Comparison of ENCODE assay signal across 14 cellular contexts in genomic region chr5:120446068-120446492, GRCh38. TPM values are rescaled to one million over a fixed set of nuclear protein-coding genes. Genes with fewer than 3 reads are reported as not detected.
DNase-seq lines count a peak whose midpoint lies in the region; ATAC-seq and TF ChIP-seq lines count a peak whose summit lies in the region.
"Had no signal": no experiment of that assay in that cellular context is flagged by ENCODE, and none has a peak within 500 bp of the region (broad histone marks: within the 10 kb centered on the region; RNA-seq: fewer than 3 reads in every experiment).

No MANE protein-coding gene starts in this region.

- no peak overlapping the region for H2AK5ac ChIP-seq in trophoblast cell (ENCODE audit: low read length)

- H2BK5ac ChIP-seq in trophoblast cell (ENCODE audit: low read depth, low read length, poor library complexity): no peak overlapping the region

- H4K20me1 ChIP-seq in SK-N-SH (ENCODE audit: insufficient read depth): no peaks in the 10 kb centered on the region

- H3K27ac ChIP-seq in SK-N-SH (ENCODE audit: low read depth in 2 of 2, low read length in 1 of 2) (peak overlapping the region; percentile 71 to 77), trophoblast cell (ENCODE audit: low read depth, low read length) (no peak overlapping the region), spleen (no peak overlapping the region)
- H3K27ac ChIP-seq: upper lobe of left lung had no signal

- no peak overlapping the region for H3K23ac ChIP-seq in trophoblast cell (ENCODE audit: low read length)

- H4K12ac ChIP-seq in trophoblast cell (ENCODE audit: low read depth, low read length): no peak overlapping the region

- H3K9me2 ChIP-seq in SK-N-SH: no peaks in the 10 kb centered on the region

- H3K79me2 ChIP-seq in SK-N-SH (ENCODE audit: insufficient read depth): no peaks in the 10 kb centered on the region
- H3K79me2 ChIP-seq in trophoblast cell (ENCODE audit: control insufficient read depth, insufficient read depth, low read length, poor library complexity): no peaks in the 10 kb centered on the region

- WGBS in SK-N-SH (ENCODE audit: low lambda C conversion rate): 8% methylated on average over 2 of the region's 2 CpGs
- no CpG with 5 or more reads among the region's 2 CpGs for WGBS in trophoblast cell (ENCODE audit: extremely low coverage, insufficient coverage, insufficient read length)
- 49 to 71% (median 63%) methylated on average over 2 of the region's 2 CpGs for WGBS in spleen, 5 donors

- TF ChIP-seq CTCF in SK-N-SH (IDR thresholded peaks at IDR 0.05): no peak
- no peak for TF ChIP-seq CTCF in fibroblast of the aortic adventitia (IDR thresholded peaks at IDR 0.05; ENCODE audit: insufficient read depth, low read length)
- no peak for TF ChIP-seq CTCF in spleen (IDR thresholded peaks at IDR 0.05 in 8 of 11, conservative IDR thresholded peaks at IDR 0.05 in 3 of 11)

- H4K91ac ChIP-seq in trophoblast cell (ENCODE audit: low read depth, low read length): no peak overlapping the region

- no peak for ATAC-seq in stimulated activated naive CD8-positive, alpha-beta T cell treated with anti-CD3 and anti-CD28 coated beads, Interleukin-15, Interleukin-2, amounts not matched to agents 100 U/mL and 50 U/mL, for 24 hours

- no peak overlapping the region for H3K14ac ChIP-seq in trophoblast cell (ENCODE audit: low read length)

- H3K27me3 ChIP-seq in SK-N-SH (ENCODE audit: insufficient read depth): no peaks in the 10 kb centered on the region
- no peaks in the 10 kb centered on the region for H3K27me3 ChIP-seq in trophoblast cell (ENCODE audit: insufficient read depth, low read length)
- peaks cover 0 to 3% (median 0%) of the 10 kb centered on the region in 7 donors for H3K27me3 ChIP-seq in spleen (replicated peaks in 1 of 7)
- H3K27me3 ChIP-seq: upper lobe of left lung had no signal

- no peak for TF ChIP-seq POLR2A in spleen (IDR thresholded peaks at IDR 0.05)

- no peak overlapping the region for H2AFZ ChIP-seq in SK-N-SH (ENCODE audit: low read depth)
- H2AFZ ChIP-seq in trophoblast cell (ENCODE audit: insufficient read depth, low read length, poor library complexity): no peak overlapping the region

- H3K4ac ChIP-seq in trophoblast cell (ENCODE audit: low read depth, low read length): no peak overlapping the region

- H2BK120ac ChIP-seq in trophoblast cell (ENCODE audit: insufficient read depth, low read length, poor library complexity): no peak overlapping the region

- TF ChIP-seq RAD21 in SK-N-SH (IDR thresholded peaks at IDR 0.05; ENCODE audit: low read length): no peak

- POLR2A ChIA-PET in SK-N-SH (lab: Yijun Ruan, JAX): no interaction called here

- no peak overlapping the region; the same call in 1 of the 2 replicates for H3K9ac ChIP-seq in SK-N-SH
- H3K9ac ChIP-seq in trophoblast cell (ENCODE audit: low read length): no peak overlapping the region

- H3K36me3 ChIP-seq in SK-N-SH (replicated peaks in 1 of 2; ENCODE audit: control insufficient read depth in 1 of 2, insufficient read depth in 2 of 2, low read length in 1 of 2) (no peaks in the 10 kb centered on the region), trophoblast cell (ENCODE audit: control insufficient read depth in 1 of 2, insufficient read depth in 2 of 2, low read length in 2 of 2) (no peaks in the 10 kb centered on the region), spleen (no peaks in the 10 kb centered on the region)
- H3K36me3 ChIP-seq: HAP-1, upper lobe of left lung had no signal

- H3K4me1 ChIP-seq in SK-N-SH (ENCODE audit: control insufficient read depth in 1 of 2, insufficient read depth in 2 of 2, low read depth in 1 of 2, low read length in 1 of 2) (peaks cover 2 to 10% of the 10 kb centered on the region in 2 experiments; a peak in 3 of 4 replicates), trophoblast cell (ENCODE audit: control insufficient read depth in 1 of 2, insufficient read depth in 2 of 2, low read length in 2 of 2) (no peaks in the 10 kb centered on the region), spleen (no peaks in the 10 kb centered on the region)
- H3K4me1 ChIP-seq: upper lobe of left lung had no signal

- no peak overlapping the region for H2BK12ac ChIP-seq in trophoblast cell (ENCODE audit: low read length)

- H3K4me2 ChIP-seq in SK-N-SH (peak overlapping the region; percentile 42; the same call in 1 of the 2 replicates), trophoblast cell (ENCODE audit: low read length) (no peak overlapping the region)

- CTCF ChIA-PET in SK-N-SH (lab: Yijun Ruan, JAX): interaction anchor here (0.7 kb wide), 2 partner anchors 200 to 391 kb away, joined by 3 read pairs; no protein-coding TSS in a partner anchor

- intact Hi-C loops in spleen (cut with DNase I; ENCODE audit: low total_unique reads): no loop called here

- peak; percentile 94 for DNase-seq in EL
- DNase-seq in SK-N-SH: no peak
- DNase-seq in fibroblast of the aortic adventitia (ENCODE audit: low read depth): peak; percentile 98
- peak; percentile 63 to 80 for DNase-seq in trophoblast cell
- no peak for DNase-seq in NCI-H1105 (lab: John Stamatoyannopoulos, UW)
- no peak for DNase-seq in spleen
- DNase-seq in stimulated activated naive CD8-positive, alpha-beta T cell treated with anti-CD3 and anti-CD28 coated beads, Interleukin-15, Interleukin-2, amounts not matched to agents 100 U/mL and 50 U/mL, for 24 hours: no peak
- DNase-seq in stimulated activated CD4-positive, alpha-beta T cell treated with anti-CD3 and anti-CD28 coated beads, Interleukin-1b, Interleukin-23, amount 100 ng/mL, for 48 hours: no peak
- DNase-seq: anterior cingulate cortex, NCI-H1092, NCI-H82, T-helper 2 cell, upper lobe of left lung had no signal

- H3K9me3 ChIP-seq in SK-N-SH (no peaks in the 10 kb centered on the region), trophoblast cell (ENCODE audit: insufficient read depth, low read depth, low read length) (peaks cover 2% of the 10 kb centered on the region), spleen (no peaks in the 10 kb centered on the region)
- H3K9me3 ChIP-seq: HAP-1, upper lobe of left lung had no signal

- H4K8ac ChIP-seq in trophoblast cell (ENCODE audit: low read depth, low read length): no peak overlapping the region

- H3K4me3 ChIP-seq in SK-N-SH (ENCODE audit: low read depth in 2 of 2, low read length in 1 of 2): no peak overlapping the region
- H3K4me3 ChIP-seq in fibroblast of the aortic adventitia (ENCODE audit: low read depth, low read length): no peak overlapping the region
- no peak overlapping the region for H3K4me3 ChIP-seq in trophoblast cell (ENCODE audit: low read depth, low read length)
- H3K4me3 ChIP-seq in spleen: no peak overlapping the region
- H3K4me3 ChIP-seq: HAP-1, upper lobe of left lung had no signal

- H3K79me1 ChIP-seq in trophoblast cell (ENCODE audit: low read length): no peaks in the 10 kb centered on the region

- H3F3A ChIP-seq in SK-N-SH (replicated peaks; ENCODE audit: insufficient read depth): peaks cover 22% of the 10 kb centered on the region

- TF ChIP-seq EP300 in SK-N-SH (IDR thresholded peaks at IDR 0.05; ENCODE audit: borderline replicate concordance in 1 of 2, low read depth in 1 of 2, low read length in 1 of 2): peak in 1 of 2 experiments; percentile 60; a peak in 1 of 4 replicates

- no peak overlapping the region for H3K18ac ChIP-seq in trophoblast cell (ENCODE audit: low read length)

TF ChIP-seq in SK-N-SH, 30 proteins besides CTCF, POLR2A, EP300 and RAD21 (continues in another document):
- TF ChIP-seq, protein P1, sequence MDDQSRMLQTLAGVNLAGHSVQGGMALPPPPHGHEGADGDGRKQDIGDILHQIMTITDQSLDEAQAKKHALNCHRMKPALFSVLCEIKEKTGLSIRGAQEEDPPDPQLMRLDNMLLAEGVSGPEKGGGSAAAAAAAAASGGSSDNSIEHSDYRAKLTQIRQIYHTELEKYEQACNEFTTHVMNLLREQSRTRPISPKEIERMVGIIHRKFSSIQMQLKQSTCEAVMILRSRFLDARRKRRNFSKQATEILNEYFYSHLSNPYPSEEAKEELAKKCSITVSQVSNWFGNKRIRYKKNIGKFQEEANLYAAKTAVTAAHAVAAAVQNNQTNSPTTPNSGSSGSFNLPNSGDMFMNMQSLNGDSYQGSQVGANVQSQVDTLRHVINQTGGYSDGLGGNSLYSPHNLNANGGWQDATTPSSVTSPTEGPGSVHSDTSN (IDR thresholded peaks at IDR 0.05): peak; percentile 31; the same call in 1 of the 2 replicates
- TF ChIP-seq YY1 (IDR thresholded peaks at IDR 0.05; ENCODE audit: low read depth) (0 out of 2 replicates have a peak, but pooled peaks have one; percentile 16), JUND (IDR thresholded peaks at IDR 0.05) (peak; percentile 59), GATA2 (CRISPR knock-in tag; IDR thresholded peaks at IDR 0.05) (no peak), TCF12 (IDR thresholded peaks at IDR 0.05) (peak; percentile 83), MEF2A (IDR thresholded peaks at IDR 0.05; ENCODE audit: borderline replicate concordance, low read depth) (0 out of 2 replicates have a peak, but pooled peaks have one; percentile 27), FOXM1 (IDR thresholded peaks at IDR 0.05; ENCODE audit: low read depth) (0 out of 2 replicates have a peak, but pooled peaks have one; percentile 29), ELF1 (IDR thresholded peaks at IDR 0.05) (no peak), MXI1 (IDR thresholded peaks at IDR 0.05; ENCODE audit: low read depth, low read length) (no peak)
- TF ChIP-seq, protein P2, sequence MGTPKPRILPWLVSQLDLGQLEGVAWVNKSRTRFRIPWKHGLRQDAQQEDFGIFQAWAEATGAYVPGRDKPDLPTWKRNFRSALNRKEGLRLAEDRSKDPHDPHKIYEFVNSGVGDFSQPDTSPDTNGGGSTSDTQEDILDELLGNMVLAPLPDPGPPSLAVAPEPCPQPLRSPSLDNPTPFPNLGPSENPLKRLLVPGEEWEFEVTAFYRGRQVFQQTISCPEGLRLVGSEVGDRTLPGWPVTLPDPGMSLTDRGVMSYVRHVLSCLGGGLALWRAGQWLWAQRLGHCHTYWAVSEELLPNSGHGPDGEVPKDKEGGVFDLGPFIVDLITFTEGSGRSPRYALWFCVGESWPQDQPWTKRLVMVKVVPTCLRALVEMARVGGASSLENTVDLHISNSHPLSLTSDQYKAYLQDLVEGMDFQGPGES (IDR thresholded peaks at IDR 0.05; ENCODE audit: low read depth, low read length): no peak
- TF ChIP-seq, protein P3, sequence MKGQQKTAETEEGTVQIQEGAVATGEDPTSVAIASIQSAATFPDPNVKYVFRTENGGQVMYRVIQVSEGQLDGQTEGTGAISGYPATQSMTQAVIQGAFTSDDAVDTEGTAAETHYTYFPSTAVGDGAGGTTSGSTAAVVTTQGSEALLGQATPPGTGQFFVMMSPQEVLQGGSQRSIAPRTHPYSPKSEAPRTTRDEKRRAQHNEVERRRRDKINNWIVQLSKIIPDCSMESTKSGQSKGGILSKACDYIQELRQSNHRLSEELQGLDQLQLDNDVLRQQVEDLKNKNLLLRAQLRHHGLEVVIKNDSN (IDR thresholded peaks at IDR 0.05; ENCODE audit: borderline replicate concordance, low read depth): no peak

RNA-seq across cellular contexts. Expression of gene PRR16, which starts 18.0 kb away (rescaled TPM):
- polyA plus RNA-seq in SK-N-SH (2012; rRNA removed): 26.7 and 35.9 TPM in 2 replicates
- 30.4 and 31.0 TPM in 2 replicates for polyA plus RNA-seq in SK-N-SH (2012; cell fraction: cytosol; rRNA removed)
- 15.0 and 22.8 TPM in 2 replicates for polyA plus RNA-seq in SK-N-SH (2012; cell fraction: nucleus; rRNA removed)
- total RNA-seq in fibroblast of the aortic adventitia (ENCODE audit: low replicate concordance): 4.4 and 22.1 TPM in 2 replicates
- polyA plus RNA-seq in trophoblast cell (2013): 0.55 and 0.61 TPM in 2 replicates
- 1 to 10 TPM; 1.3 to 4.5 (median 3.0) TPM for total RNA-seq in spleen
- polyA plus RNA-seq in spleen: 1 to 10 TPM in 2 of 3 donors, under 1 TPM in 1; 0.61 to 1.7 (median 1.1) TPM

Comparison
In these comparisons a context has a peak if more than half of its experiments do, and no peak if none do; other contexts are left out.
1. DNase-seq: peak in EL (single experiment), fibroblast of the aortic adventitia (single experiment) and trophoblast cell (2 of 2); none in SK-N-SH (single experiment), NCI-H1105 (single experiment), spleen (single experiment), stimulated activated naive CD8-positive, alpha-beta T cell treated with anti-CD3 and anti-CD28 coated beads, Interleukin-15, Interleukin-2, amounts not matched to agents 100 U/mL and 50 U/mL, for 24 hours (single experiment) and stimulated activated CD4-positive, alpha-beta T cell treated with anti-CD3 and anti-CD28 coated beads, Interleukin-1b, Interleukin-23, amount 100 ng/mL, for 48 hours (single experiment).
2. H3K27ac ChIP-seq: peak in SK-N-SH (2 of 2); none in trophoblast cell (single experiment) and spleen (0 of 8).